Comparison of ENCODE assay signal across 33 cellular contexts in genomic region chr7:68868975-68869374, GRCh38.
"Had no signal": no experiment of that assay in that cellular context is flagged by ENCODE, and none has a peak within 500 bp of the region (broad histone marks: within the 10 kb centered on the region; RNA-seq: fewer than 3 reads in every experiment).

No MANE protein-coding gene starts in this region.

- ATAC-seq: activated CD4-positive, CD25-positive, alpha-beta regulatory T cell treated with anti-CD3 and anti-CD28 coated beads, Interleukin-2, amount 50 U/mL, for 24 hours; left ventricle myocardium superior; natural killer cell; stimulated activated memory B cell treated with anti-CD40 and anti-IgM and Interleukin-4, amounts not matched to agents 10 μg/mL and 1 μg/mL and 100 μg/mL, for 72 hours; stimulated activated naive CD8-positive, alpha-beta T cell treated with anti-CD3 and anti-CD28 coated beads, Interleukin-15, amount 100 ng/mL, for 72 hours; T-helper 17 cell had no signal

- H3K36me3 ChIP-seq: esophagus squamous epithelium, neutrophil, ovary, upper lobe of left lung, vagina, WERI-Rb-1 had no signal

- H3K27me3 ChIP-seq: esophagus squamous epithelium, neutrophil, ovary, upper lobe of left lung, vagina had no signal

- H3K9me3 ChIP-seq: esophagus squamous epithelium, neutrophil, ovary, upper lobe of left lung, vagina had no signal

- H3K27ac Mint-ChIP-seq: activated naive CD8-positive, alpha-beta T cell treated with anti-CD3 and anti-CD28 coated beads for 36 hours; mesothelial cell of epicardium; natural killer cell; progenitor cell of endocrine pancreas; stimulated activated memory B cell treated with anti-CD40 and anti-IgM and Interleukin-4, amounts not matched to agents 10 μg/mL and 1 μg/mL and 100 μg/mL, for 72 hours; stimulated activated naive CD8-positive, alpha-beta T cell treated with anti-CD3 and anti-CD28 coated beads, Interleukin-15, amount 100 ng/mL, for 72 hours; T-helper 17 cell had no signal

- DNase-seq: activated CD4-positive, alpha-beta T cell treated with anti-CD3 and anti-CD28 coated beads for 48 hours; activated CD4-positive, alpha-beta T cell treated with anti-CD3 and anti-CD28 coated beads, Interleukin-2, amount 50 U/mL, for 48 hours; activated CD8-positive, alpha-beta memory T cell treated with anti-CD3 and anti-CD28 coated beads for 24 hours; activated effector memory CD4-positive, alpha-beta T cell treated with Interleukin-2 at 50 U/mL for 16 hours; activated naive CD4-positive, alpha-beta T cell treated with Interleukin-2 at 50 U/mL for 16 hours; activated naive CD8-positive, alpha-beta T cell treated with anti-CD3 and anti-CD28 coated beads for 36 hours; dermis blood vessel endothelial cell; effector CD4-positive, alpha-beta T cell; esophagus squamous epithelium; foreskin melanocyte; glutamatergic neuron; islet precursor cell; left ventricle myocardium superior; natural killer cell; ovary; retina; stimulated activated CD4-positive, alpha-beta T cell treated with anti-CD3 and anti-CD28 coated beads, Interleukin-1b, Interleukin-23, amount 100 ng/mL, for 48 hours; stimulated activated CD4-positive, alpha-beta T cell treated with anti-CD3 and anti-CD28 coated beads, Interleukin-4, amount 100 ng/mL, for 4 hours; stimulated activated CD8-positive, alpha-beta memory T cell treated with anti-CD3 and anti-CD28 coated beads, Interleukin-4, amount 100 ng/mL, for 48 hours; stimulated activated naive CD8-positive, alpha-beta T cell treated with anti-CD3 and anti-CD28 coated beads, Interleukin-15, amount 100 ng/mL, for 72 hours; T-helper 17 cell; T1000; upper lobe of left lung; WERI-Rb-1 had no signal

- H3K27ac ChIP-seq: epithelial cell of prostate, esophagus squamous epithelium, hepatocyte, neutrophil, ovary, upper lobe of left lung, vagina, WERI-Rb-1 had no signal

- H3K4me3 Mint-ChIP-seq: activated naive CD8-positive, alpha-beta T cell treated with anti-CD3 and anti-CD28 coated beads for 36 hours; mesothelial cell of epicardium; natural killer cell; stimulated activated memory B cell treated with anti-CD40 and anti-IgM and Interleukin-4, amounts not matched to agents 10 μg/mL and 1 μg/mL and 100 μg/mL, for 72 hours; stimulated activated naive CD8-positive, alpha-beta T cell treated with anti-CD3 and anti-CD28 coated beads, Interleukin-15, amount 100 ng/mL, for 72 hours; T-helper 17 cell had no signal

- H3K4me3 ChIP-seq: esophagus squamous epithelium, hepatocyte, ovary, smooth muscle cell, upper lobe of left lung, vagina had no signal

- H3K4me1 ChIP-seq: esophagus squamous epithelium, upper lobe of left lung, vagina had no signal

- H3K4me1 Mint-ChIP-seq: activated naive CD8-positive, alpha-beta T cell treated with anti-CD3 and anti-CD28 coated beads for 36 hours; mesothelial cell of epicardium; natural killer cell; stimulated activated memory B cell treated with anti-CD40 and anti-IgM and Interleukin-4, amounts not matched to agents 10 μg/mL and 1 μg/mL and 100 μg/mL, for 72 hours; stimulated activated naive CD8-positive, alpha-beta T cell treated with anti-CD3 and anti-CD28 coated beads, Interleukin-15, amount 100 ng/mL, for 72 hours; T-helper 17 cell had no signal

- H3K27me3 Mint-ChIP-seq: activated naive CD8-positive, alpha-beta T cell treated with anti-CD3 and anti-CD28 coated beads for 36 hours; stimulated activated memory B cell treated with anti-CD40 and anti-IgM and Interleukin-4, amounts not matched to agents 10 μg/mL and 1 μg/mL and 100 μg/mL, for 72 hours; stimulated activated naive CD8-positive, alpha-beta T cell treated with anti-CD3 and anti-CD28 coated beads, Interleukin-15, amount 100 ng/mL, for 72 hours; T-helper 17 cell had no signal

- H3K36me3 Mint-ChIP-seq: mesothelial cell of epicardium; natural killer cell; stimulated activated memory B cell treated with anti-CD40 and anti-IgM and Interleukin-4, amounts not matched to agents 10 μg/mL and 1 μg/mL and 100 μg/mL, for 72 hours had no signal
